11 cellular contexts compared by ENCODE assay signal in the genomic region with DNA sequence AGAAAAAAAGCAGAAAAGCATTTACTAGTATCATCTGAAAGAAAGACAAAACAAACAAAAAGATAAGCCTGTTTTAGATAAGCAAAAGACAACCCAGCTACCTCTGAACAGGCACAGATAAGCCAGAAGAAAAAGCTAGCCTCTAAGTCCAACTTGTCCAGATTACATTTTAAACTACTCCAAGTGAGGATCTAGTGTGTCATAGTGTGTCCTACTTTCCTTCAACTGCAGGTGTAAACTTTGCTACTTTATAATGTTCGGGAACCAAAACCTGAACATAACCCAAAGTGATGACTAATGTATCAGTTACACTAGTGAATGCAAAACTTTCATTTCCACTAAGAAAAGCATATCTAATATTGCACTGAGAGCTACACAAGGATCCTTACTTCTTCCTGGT. TPM values are rescaled to one million over a fixed set of nuclear protein-coding genes. Genes with fewer than 3 reads are reported as not detected.
DNase-seq lines count a peak whose midpoint lies in the region; ATAC-seq, FAIRE-seq and TF ChIP-seq lines count a peak whose summit lies in the region.
"Had no signal": no experiment of that assay in that cellular context is flagged by ENCODE, and none has a peak within 500 bp of the region (broad histone marks: within the 10 kb centered on the region; RNA-seq: fewer than 3 reads in every experiment).

No MANE protein-coding gene starts in this region.

- H3K27me3 ChIP-seq in Caco-2 (replicated peaks; ENCODE audit: control insufficient read depth, insufficient read depth, low read length) = no peaks in the 10 kb centered on the region

- CTCF ChIA-PET in Caco-2 (lab: Charles Lee) = interaction anchor here (0.9 to 2.4 kb wide), 7 partner anchors 18 to 121 kb away, joined by 3 to 17 read pairs (median 8); a partner anchor contains a TSS

- peak overlapping the region; percentile 44 for H3K4me3 Mint-ChIP-seq in Caco-2 (ENCODE audit: unreplicated experiment)
- H3K4me3 Mint-ChIP-seq in endothelial cell (ENCODE audit: unreplicated experiment) = no peak overlapping the region

- peaks cover 81% of the 10 kb centered on the region for H3K36me3 Mint-ChIP-seq in Caco-2 (ENCODE audit: insufficient read depth, unreplicated experiment)
- peaks cover 7% of the 10 kb centered on the region for H3K36me3 Mint-ChIP-seq in endothelial cell (ENCODE audit: low read depth, unreplicated experiment)

- ATAC-seq in GM19468 (IDR thresholded peaks at IDR 0.05; ENCODE audit: extremely low read depth, unreplicated experiment) = peak; percentile 42
- ATAC-seq in HG03565 (IDR thresholded peaks at IDR 0.05; ENCODE audit: unreplicated experiment) = peak; percentile 45
- no peak for ATAC-seq in GM18519 (IDR thresholded peaks at IDR 0.05; ENCODE audit: low FRiP score, unreplicated experiment)

- intact Hi-C loops in Caco-2 (cut with micrococcal nuclease; ENCODE audit: unreplicated experiment) = loop anchor here (1.0 to 10.0 kb wide), 3 partner anchors 16 to 397 kb away; a partner anchor contains a TSS

- H3K4me3 ChIP-seq in Caco-2 (ENCODE audit: low read depth, low read length) = no peak overlapping the region

- H3K9me3 Mint-ChIP-seq in Caco-2 (ENCODE audit: unreplicated experiment) (no peaks in the 10 kb centered on the region), endothelial cell (ENCODE audit: unreplicated experiment) (no peaks in the 10 kb centered on the region)

- H3K9me3 ChIP-seq in Caco-2 = no peaks in the 10 kb centered on the region

- POLR2A ChIA-PET in Caco-2 (lab: Charles Lee) = interaction anchor here (0.7 to 2.0 kb wide), 4 partner anchors 12 to 121 kb away, joined by 3 to 23 read pairs (median 5); a partner anchor contains a TSS

- TF ChIP-seq CTCF in Caco-2 (IDR thresholded peaks at IDR 0.05; ENCODE audit: insufficient read depth in 1 of 2, low read depth in 1 of 2, low read length in 1 of 2, severe bottlenecking in 1 of 2, unreplicated experiment in 1 of 2) (no peak), endothelial cell (IDR thresholded peaks at IDR 0.05; ENCODE audit: unreplicated experiment) (no peak), D721Med (IDR thresholded peaks at IDR 0.05; ENCODE audit: insufficient read depth, missing control alignments) (no peak)

- H3K4me1 Mint-ChIP-seq in Caco-2 (ENCODE audit: low read depth, unreplicated experiment) (peaks cover 73% of the 10 kb centered on the region), endothelial cell (ENCODE audit: unreplicated experiment) (peaks cover 17% of the 10 kb centered on the region)

- FAIRE-seq in D721Med (lab: Jason Lieb, UNC) = no peak
- FAIRE-seq: islet of Langerhans, urothelium cell line had no signal

- DNase-seq in Caco-2 = peak in 1 of 2 experiments; percentile 54
- no peak for DNase-seq in endothelial cell (ENCODE audit: low spot score)
- DNase-seq in EL = no peak
- no peak for DNase-seq in amniotic stem cell (lab: John Stamatoyannopoulos, UW)
- no peak for DNase-seq in D721Med (ENCODE audit: insufficient read length, low spot score)
- DNase-seq: NCI-H69 had no signal

- H3K4me1 ChIP-seq in Caco-2 = peaks cover 54% of the 10 kb centered on the region

- H3K27ac Mint-ChIP-seq in Caco-2 (ENCODE audit: unreplicated experiment) = peak overlapping the region; percentile 22
- H3K27ac Mint-ChIP-seq in endothelial cell (ENCODE audit: unreplicated experiment) = peak overlapping the region; percentile 12

- peaks cover 6% of the 10 kb centered on the region for H3K36me3 ChIP-seq in Caco-2 (ENCODE audit: control insufficient read depth, insufficient read depth, low read length)

- no TSS peak for BruUV-seq in Caco-2 (replicated peaks; lab: Mats Ljungman, UMichigan)

- H3K27me3 Mint-ChIP-seq in Caco-2 (ENCODE audit: insufficient read depth, unreplicated experiment) = no peaks in the 10 kb centered on the region
- H3K27me3 Mint-ChIP-seq in endothelial cell (ENCODE audit: unreplicated experiment) = no peaks in the 10 kb centered on the region

RNA-seq across cellular contexts. Expression of a gene that starts 19.5 kb away (rescaled TPM):
- total RNA-seq in Caco-2 (2022) (154 and 157 TPM in 2 replicates), endothelial cell (ENCODE audit: unreplicated experiment) (92.7 TPM)

RNA-seq across cellular contexts. Expression of a gene that starts 46.6 kb away (rescaled TPM):
- total RNA-seq in Caco-2 (2022) = 170 and 188 TPM in 2 replicates
- 40.0 TPM for total RNA-seq in endothelial cell (ENCODE audit: unreplicated experiment)

RNA-seq across cellular contexts. Expression of a gene that starts 46.9 kb away (rescaled TPM):
- total RNA-seq in Caco-2 (2022) (12.9 and 13.2 TPM in 2 replicates), endothelial cell (ENCODE audit: unreplicated experiment) (6.3 TPM)
